Comparison of ENCODE assay signal across 13 cellular contexts in the genomic region with DNA sequence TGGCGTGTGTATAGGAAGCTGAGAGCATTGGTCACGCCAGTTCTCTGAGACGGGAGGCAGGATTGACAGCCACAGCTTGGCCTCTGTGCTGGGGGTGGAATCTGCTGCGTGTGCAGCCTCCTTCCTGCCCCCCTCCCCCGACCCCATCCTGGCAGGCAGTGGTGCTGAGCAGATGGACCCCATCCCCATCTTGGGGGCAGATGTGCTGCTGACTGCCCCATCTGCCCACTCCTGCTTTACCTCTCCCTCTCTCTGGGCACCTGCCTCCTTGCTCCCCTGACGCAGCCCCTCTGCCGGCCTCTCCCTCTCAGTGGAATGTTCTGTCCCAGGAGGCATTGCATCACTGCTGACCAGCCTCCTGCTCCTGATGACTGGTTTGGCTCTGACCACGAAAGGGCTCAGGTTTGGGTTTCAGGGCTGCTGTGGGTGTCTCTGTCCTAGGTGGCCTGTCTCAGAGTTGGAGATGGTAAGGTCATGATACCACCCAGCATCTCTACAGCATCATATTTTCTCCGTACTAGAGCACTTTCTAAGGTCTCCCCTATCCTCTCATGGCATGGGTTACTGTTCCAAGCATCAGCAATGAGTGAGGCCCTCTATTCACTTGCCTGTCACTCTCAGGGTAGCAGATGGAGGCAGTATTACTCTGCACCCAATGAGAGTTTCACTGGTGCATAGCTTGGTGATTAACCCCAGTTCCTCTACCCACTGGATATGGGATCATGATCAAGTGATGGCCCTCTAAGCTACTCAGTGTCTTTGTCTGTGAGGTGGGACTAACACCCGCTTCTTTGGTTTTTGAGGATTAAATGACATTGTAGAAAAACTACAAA.
A peak's percentile ranks its signal among the peaks of the same experiment; 100 is the strongest.
DNase-seq lines count a peak whose midpoint lies in the region; ATAC-seq, FAIRE-seq and TF ChIP-seq lines count a peak whose summit lies in the region.
"Had no signal": no experiment of that assay in that cellular context is flagged by ENCODE, and none has a peak within 500 bp of the region (broad histone marks: within the 10 kb centered on the region; RNA-seq: fewer than 3 reads in every experiment).

No MANE protein-coding gene starts in this region.

- no peak overlapping the region for H3K4me2 ChIP-seq in K562 (ENCODE audit: insufficient read depth, low read length)

- H3K9ac ChIP-seq in K562 (ENCODE audit: insufficient read depth in 1 of 2, low read depth in 2 of 2, low read length in 2 of 2) = no peak overlapping the region; a peak in 1 of 4 replicates
- H3K9ac ChIP-seq in liver (ENCODE audit: low read depth in 1 of 2, low read length in 2 of 2) = no peak overlapping the region

- no peak for TF ChIP-seq EP300 in K562 (IDR thresholded peaks at IDR 0.05; ENCODE audit: low read length)

- H3K9me3 Mint-ChIP-seq in activated T-helper 2 cell treated with anti-CD3 and anti-CD28 coated beads, Interferon-gamma antibody, Interleukin-2, Interleukin-4, amounts not matched to agents 10 μg/mL and 5 μg/mL and 100 μg/mL, durations not matched to agents 14 hours and 24 hours and 36 hours = no peaks in the 10 kb centered on the region
- H3K9me3 Mint-ChIP-seq: immature natural killer cell had no signal

- no peak for TF ChIP-seq POLR2A in K562 (conservative IDR thresholded peaks at IDR 0.05)

- H2AFZ ChIP-seq in K562 (ENCODE audit: low read depth, low read length) = no peak overlapping the region

- WGBS in K562 (ENCODE audit: insufficient coverage, low coverage, missing lambda C conversion rate) = 38% methylated on average over 7 of the region's 10 CpGs
- 75% methylated on average over 10 of the region's 10 CpGs for WGBS in liver

- no peak for TF ChIP-seq RAD21 in K562 (CRISPR knock-in tag; conservative IDR thresholded peaks at IDR 0.05 in 1 of 2, IDR thresholded peaks at IDR 0.05 in 1 of 2)
- TF ChIP-seq RAD21 in liver (IDR thresholded peaks at IDR 0.05) = no peak

- H3K27me3 ChIP-seq in K562 (ENCODE audit: control insufficient read depth in 2 of 2, insufficient read depth in 2 of 2, low read length in 2 of 2) (no peaks in the 10 kb centered on the region), liver (ENCODE audit: control insufficient read depth in 4 of 4, insufficient read depth in 4 of 4, low read length in 3 of 4) (no peaks in the 10 kb centered on the region)
- H3K27me3 ChIP-seq: pancreas had no signal

- ATAC-seq in K562 (peak; percentile 65), HG03378 (IDR thresholded peaks at IDR 0.05; ENCODE audit: unreplicated experiment) (no peak), GM21619 (IDR thresholded peaks at IDR 0.05; ENCODE audit: unreplicated experiment) (no peak)
- ATAC-seq: PC-3 had no signal

- FAIRE-seq in K562 (lab: Jason Lieb, UNC) = no peak
- FAIRE-seq: pancreas had no signal

- H3K36me3 ChIP-seq in K562 (ENCODE audit: control insufficient read depth, insufficient read depth, low read length) = no peaks in the 10 kb centered on the region
- no peaks in the 10 kb centered on the region for H3K36me3 ChIP-seq in liver (ENCODE audit: control insufficient read depth in 4 of 4, insufficient read depth in 3 of 4, low read depth in 1 of 4, low read length in 3 of 4)
- H3K36me3 ChIP-seq: pancreas had no signal

- in situ Hi-C loops in K562 (cut with MboI) = no loop called here

- no peak for TF ChIP-seq CTCF in K562 (IDR thresholded peaks at IDR 0.05 in 2 of 3, conservative IDR thresholded peaks at IDR 0.05 in 1 of 3; ENCODE audit: insufficient read depth in 2 of 3, low read depth in 1 of 3, low read length in 3 of 3)
- TF ChIP-seq CTCF in liver (IDR thresholded peaks at IDR 0.05; ENCODE audit: low read depth, low read length, missing input control) = no peak

- intact Hi-C loops in K562 (cut with micrococcal nuclease) = loop anchor here (5.0 kb wide), 1 partner anchor 114 kb away; no protein-coding TSS in a partner anchor
- intact Hi-C loops in activated T-helper 2 cell treated with anti-CD3 and anti-CD28 coated beads, Interferon-gamma antibody, Interleukin-2, Interleukin-4, amounts not matched to agents 10 μg/mL and 5 μg/mL and 100 μg/mL, durations not matched to agents 14 hours and 24 hours and 36 hours (cut with micrococcal nuclease) = no loop called here
- intact Hi-C loops in posterior cingulate gyrus (cut with DNase I) = no loop called here

- H3K36me3 Mint-ChIP-seq in activated T-helper 2 cell treated with anti-CD3 and anti-CD28 coated beads, Interferon-gamma antibody, Interleukin-2, Interleukin-4, amounts not matched to agents 10 μg/mL and 5 μg/mL and 100 μg/mL, durations not matched to agents 14 hours and 24 hours and 36 hours (ENCODE audit: low read depth) = no peaks in the 10 kb centered on the region
- H3K36me3 Mint-ChIP-seq: immature natural killer cell had no signal

- peaks cover 19% of the 10 kb centered on the region for H3K4me1 Mint-ChIP-seq in activated T-helper 2 cell treated with anti-CD3 and anti-CD28 coated beads, Interferon-gamma antibody, Interleukin-2, Interleukin-4, amounts not matched to agents 10 μg/mL and 5 μg/mL and 100 μg/mL, durations not matched to agents 14 hours and 24 hours and 36 hours (ENCODE audit: low read depth)
- H3K4me1 Mint-ChIP-seq: immature natural killer cell had no signal

- no peaks in the 10 kb centered on the region for H3K9me3 ChIP-seq in K562 (replicated peaks; ENCODE audit: control insufficient read depth, insufficient read depth, low read depth, low read length)
- no peaks in the 10 kb centered on the region for H3K9me3 ChIP-seq in liver (ENCODE audit: control insufficient read depth in 4 of 4, low read length in 3 of 4)
- H3K9me3 ChIP-seq: pancreas had no signal

- BruUV-seq in K562 (replicated peaks; lab: Mats Ljungman, UMichigan) = no TSS peak

- H3K4me3 Mint-ChIP-seq in activated T-helper 2 cell treated with anti-CD3 and anti-CD28 coated beads, Interferon-gamma antibody, Interleukin-2, Interleukin-4, amounts not matched to agents 10 μg/mL and 5 μg/mL and 100 μg/mL, durations not matched to agents 14 hours and 24 hours and 36 hours (ENCODE audit: low read depth) = no peak overlapping the region
- H3K4me3 Mint-ChIP-seq: immature natural killer cell had no signal

- DNase-seq in AG20443 (ENCODE audit: low spot score) (peak; percentile 45), HuH-7 (ENCODE audit: low spot score) (peak; percentile 44), K562 (ENCODE audit: extremely low read depth in 1 of 4, low spot score in 3 of 4) (no peak), posterior cingulate gyrus (no peak)
- DNase-seq in activated T-helper 2 cell treated with anti-CD3 and anti-CD28 coated beads, Interferon-gamma antibody, Interleukin-2, Interleukin-4, amounts not matched to agents 10 μg/mL and 5 μg/mL and 100 μg/mL, durations not matched to agents 14 hours and 24 hours and 36 hours (ENCODE audit: low spot score) = no peak
- DNase-seq: activated CD4-positive, CD25-positive, alpha-beta regulatory T cell treated with anti-CD3 and anti-CD28 coated beads, Interleukin-2, amount 50 U/mL, for 72 hours; immature natural killer cell; pancreas; PC-3 had no signal

- H3K27ac ChIP-seq in K562 (ENCODE audit: extremely low read depth, low read depth, low read length) = no peak overlapping the region
- peak overlapping the region in 1 of 2 donors; percentile 0 for H3K27ac ChIP-seq in liver (ENCODE audit: low read depth in 1 of 2, low read length in 2 of 2)
- H3K27ac ChIP-seq: C4-2B, pancreas had no signal

- H3K4me1 ChIP-seq in K562 (replicated peaks in 1 of 2; ENCODE audit: control insufficient read depth in 2 of 2, insufficient read depth in 2 of 2, low read length in 2 of 2) (peaks cover 0 to 3% of the 10 kb centered on the region in 2 experiments; a peak in 1 of 5 replicates), liver (ENCODE audit: control insufficient read depth in 4 of 4, insufficient read depth in 4 of 4, low read length in 3 of 4) (peaks cover 0 to 23% (median 14%) of the 10 kb centered on the region in 4 donors)
- H3K4me1 ChIP-seq: pancreas had no signal

- POLR2A ChIA-PET in K562 (lab: Yijun Ruan, JAX) = interaction anchor here (0.5 kb wide), 1 partner anchor 796 kb away, joined by 3 read pairs; no protein-coding TSS in a partner anchor

- H3K79me2 ChIP-seq in K562 (ENCODE audit: control insufficient read depth, insufficient read depth, low read length) = no peaks in the 10 kb centered on the region

- no peak overlapping the region for H3K27ac Mint-ChIP-seq in activated T-helper 2 cell treated with anti-CD3 and anti-CD28 coated beads, Interferon-gamma antibody, Interleukin-2, Interleukin-4, amounts not matched to agents 10 μg/mL and 5 μg/mL and 100 μg/mL, durations not matched to agents 14 hours and 24 hours and 36 hours
- H3K27ac Mint-ChIP-seq: immature natural killer cell had no signal

- CTCF ChIA-PET in K562 (lab: Yijun Ruan, JAX; ENCODE audit: low intra/inter-chr PET ratio) = no interaction called here

- no peaks in the 10 kb centered on the region for H3K9me1 ChIP-seq in K562 (ENCODE audit: control insufficient read depth, insufficient read depth, low read length)

- peaks cover 4% of the 10 kb centered on the region for H3K27me3 Mint-ChIP-seq in activated T-helper 2 cell treated with anti-CD3 and anti-CD28 coated beads, Interferon-gamma antibody, Interleukin-2, Interleukin-4, amounts not matched to agents 10 μg/mL and 5 μg/mL and 100 μg/mL, durations not matched to agents 14 hours and 24 hours and 36 hours (ENCODE audit: low read depth)

- peaks cover 16% of the 10 kb centered on the region for H4K20me1 ChIP-seq in K562 (replicated peaks; ENCODE audit: control insufficient read depth, insufficient read depth, low read length)

- H3K4me3 ChIP-seq in K562 (no peak overlapping the region), liver (ENCODE audit: low read depth in 1 of 3, low read length in 3 of 3) (no peak overlapping the region)
- H3K4me3 ChIP-seq: pancreas had no signal

TF ChIP-seq in K562, 482 proteins besides CTCF, POLR2A, EP300 and RAD21 (continues in another document):
- no peak for TF ChIP-seq TCF3 (CRISPR knock-in tag; IDR thresholded peaks at IDR 0.05)

TF ChIP-seq in liver, 16 proteins besides CTCF, POLR2A, EP300 and RAD21 (continues in another document):
- TF ChIP-seq, protein P1, sequence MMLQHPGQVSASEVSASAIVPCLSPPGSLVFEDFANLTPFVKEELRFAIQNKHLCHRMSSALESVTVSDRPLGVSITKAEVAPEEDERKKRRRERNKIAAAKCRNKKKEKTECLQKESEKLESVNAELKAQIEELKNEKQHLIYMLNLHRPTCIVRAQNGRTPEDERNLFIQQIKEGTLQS (IDR thresholded peaks at IDR 0.05) = peak; percentile 37
- no peak for TF ChIP-seq HNF4G (IDR thresholded peaks at IDR 0.05)

Comparison
In these comparisons a context has a peak if more than half of its experiments do, and no peak if none do; other contexts are left out.
1. DNase-seq: peak in AG20443 (single experiment) and HuH-7 (single experiment); none in K562 (0 of 4), activated T-helper 2 cell treated with anti-CD3 and anti-CD28 coated beads, Interferon-gamma antibody, Interleukin-2, Interleukin-4, amounts not matched to agents 10 μg/mL and 5 μg/mL and 100 μg/mL, durations not matched to agents 14 hours and 24 hours and 36 hours (single experiment) and posterior cingulate gyrus (0 of 10).